8 cellular contexts compared by ENCODE assay signal in genomic region chr14:68786491-68787234, GRCh38. TPM values are rescaled to one million over a fixed set of nuclear protein-coding genes. Genes with fewer than 3 reads are reported as not detected.
A peak's percentile ranks its signal among the peaks of the same experiment; 100 is the strongest.
DNase-seq lines count a peak whose midpoint lies in the region; ATAC-seq and TF ChIP-seq lines count a peak whose summit lies in the region.

No MANE protein-coding gene starts in this region.

- peaks cover 34% of the 10 kb centered on the region for H3K79me2 ChIP-seq in osteoblast (ENCODE audit: insufficient read depth, low read length)

- H2AFZ ChIP-seq in osteoblast (ENCODE audit: low read length) = no peak overlapping the region

- ATAC-seq in HG03469 (IDR thresholded peaks at IDR 0.05; ENCODE audit: unreplicated experiment) = no peak
- no peak for ATAC-seq in GM21528 (IDR thresholded peaks at IDR 0.05; ENCODE audit: low FRiP score, unreplicated experiment)

- H3K36me3 ChIP-seq in esophagus squamous epithelium (peaks cover 11 to 51% (median 15%) of the 10 kb centered on the region in 3 donors), osteoblast (ENCODE audit: insufficient read depth, low read length) (peaks cover 40% of the 10 kb centered on the region)

- H3K27ac ChIP-seq in esophagus squamous epithelium = peak overlapping the region; percentile 91 to 100 (median 99)
- H3K27ac ChIP-seq in osteoblast (ENCODE audit: low read depth, low read length) = peak overlapping the region; percentile 52

- H3K9me3 ChIP-seq in esophagus squamous epithelium (no peaks in the 10 kb centered on the region), osteoblast (ENCODE audit: low read depth, low read length) (no peaks in the 10 kb centered on the region)

- no peak for TF ChIP-seq CTCF in esophagus squamous epithelium (IDR thresholded peaks at IDR 0.05)
- TF ChIP-seq CTCF in osteoblast (IDR thresholded peaks at IDR 0.05; ENCODE audit: extremely low read depth, low read depth, low read length) = no peak

- H4K20me1 ChIP-seq in osteoblast (ENCODE audit: insufficient read depth, low read length) = peaks cover 31% of the 10 kb centered on the region

- TF ChIP-seq POLR2A in esophagus squamous epithelium (IDR thresholded peaks at IDR 0.05) = no peak

- H3K4me3 ChIP-seq in esophagus squamous epithelium (peak overlapping the region in 3 of 4 donors; percentile 5 to 86 (median 69)), osteoblast (ENCODE audit: insufficient read depth, low read length) (no peak overlapping the region)

- H3K4me2 ChIP-seq in osteoblast (ENCODE audit: insufficient read depth, low read length) = no peak overlapping the region

- H3K27me3 ChIP-seq in esophagus squamous epithelium (no peaks in the 10 kb centered on the region), osteoblast (ENCODE audit: insufficient read depth, low read length) (no peaks in the 10 kb centered on the region)

- H3K4me1 ChIP-seq in esophagus squamous epithelium (peaks cover 24 to 80% (median 41%) of the 10 kb centered on the region in 3 donors), osteoblast (ENCODE audit: insufficient read depth, low read length) (peaks cover 37% of the 10 kb centered on the region)

- 28 to 49% methylated on average over 5 of the region's 7 CpGs for WGBS in esophagus squamous epithelium, 2 donors

- intact Hi-C loops in esophagus squamous epithelium (cut with DNase I) = loop anchor here (5.0 to 10.0 kb wide), 2 partner anchors 109 to 242 kb away; no protein-coding TSS in a partner anchor

- DNase-seq in ELF-1 (ENCODE audit: low read depth, low spot score) (peak; percentile 64), SW 1271 (lab: John Stamatoyannopoulos, UW) (peak; percentile 14 to 47), esophagus squamous epithelium (lab: John Stamatoyannopoulos, UW) (no peak), osteoblast (ENCODE audit: insufficient read length, low spot score, missing footprints) (peak; percentile 38), HUDEP-2 (lab: John Stamatoyannopoulos, UW; ENCODE audit: unreplicated experiment in 76 of 76) (no peak), T1000 (lab: John Stamatoyannopoulos, UW) (no peak)

RNA-seq across cellular contexts. Expression of gene ZFP36L1, which starts 6.2 kb away (rescaled TPM):
- total RNA-seq in esophagus squamous epithelium (100 to 1,000 TPM in 3 of 4 donors, 10 to 100 TPM in 1; 75.4 to 364 (median 152) TPM), osteoblast (46.7 and 47.1 TPM in 2 replicates)

Comparison
In these comparisons a context has a peak if more than half of its experiments do, and no peak if none do; other contexts are left out.
1. DNase-seq: peak in ELF-1 (single experiment), SW 1271 (2 of 2) and osteoblast (single experiment); none in esophagus squamous epithelium (single experiment), HUDEP-2 (0 of 76) and T1000 (single experiment).